Comparison of ENCODE assay signal across 16 cellular contexts in genomic region chr12:24487606-24488005, GRCh38.
"Had no signal": no experiment of that assay in that cellular context is flagged by ENCODE, and none has a peak within 500 bp of the region (broad histone marks: within the 10 kb centered on the region; RNA-seq: fewer than 3 reads in every experiment).

No MANE protein-coding gene starts in this region.

- DNase-seq: activated CD4-positive, alpha-beta T cell treated with anti-CD3 and anti-CD28 coated beads for 36 hours; activated CD8-positive, alpha-beta memory T cell treated with anti-CD3 and anti-CD28 coated beads, Interleukin-2, amount 50 U/mL, for 4 hours; activated CD8-positive, alpha-beta T cell treated with anti-CD3 and anti-CD28 coated beads for 36 hours; activated naive CD8-positive, alpha-beta T cell treated with anti-CD3 and anti-CD28 coated beads, Interleukin-2, amount 10 ng/mL, durations not matched to agents 7 days and 5 days; activated T-cell treated with anti-CD3 and anti-CD28 coated beads, Interleukin-2, amount 50 U/mL, for 72 hours; caudate nucleus; effector memory CD8-positive, alpha-beta T cell; hypothalamus; left cardiac atrium; lower lobe of right lung; naive thymus-derived CD4-positive, alpha-beta T cell; small intestine; trophoblast cell; WERI-Rb-1 had no signal

- H3K4me1 ChIP-seq: lower lobe of right lung had no signal

- H3K27ac ChIP-seq: lower lobe of right lung, WERI-Rb-1 had no signal

- H3K4me1 Mint-ChIP-seq: activated CD4-positive, alpha-beta T cell treated with anti-CD3 and anti-CD28 coated beads for 36 hours; activated naive CD8-positive, alpha-beta T cell treated with anti-CD3 and anti-CD28 coated beads, Interleukin-2, amount 10 ng/mL, durations not matched to agents 7 days and 5 days had no signal

- H3K36me3 ChIP-seq: lower lobe of right lung, WERI-Rb-1 had no signal

- H3K36me3 Mint-ChIP-seq: activated naive CD8-positive, alpha-beta T cell treated with anti-CD3 and anti-CD28 coated beads, Interleukin-2, amount 10 ng/mL, durations not matched to agents 7 days and 5 days; naive thymus-derived CD4-positive, alpha-beta T cell; stimulated activated memory B cell treated with anti-CD40 and anti-IgM and Interleukin-4, amounts not matched to agents 10 μg/mL and 1 μg/mL and 100 μg/mL, for 72 hours had no signal

- H3K4me3 ChIP-seq: lower lobe of right lung had no signal

- H3K9me3 Mint-ChIP-seq: activated CD8-positive, alpha-beta T cell treated with anti-CD3 and anti-CD28 coated beads for 36 hours; activated naive CD8-positive, alpha-beta T cell treated with anti-CD3 and anti-CD28 coated beads, Interleukin-2, amount 10 ng/mL, durations not matched to agents 7 days and 5 days; dendritic cell treated with granulocyte-macrophage colony-stimulating factor and Interleukin-4, amounts not matched to agents 40 ng/mL and 50 ng/mL, for 4 days; stimulated activated memory B cell treated with anti-CD40 and anti-IgM and Interleukin-4, amounts not matched to agents 10 μg/mL and 1 μg/mL and 100 μg/mL, for 72 hours had no signal

- H3K9me3 ChIP-seq: lower lobe of right lung had no signal

- H3K27ac Mint-ChIP-seq: activated CD4-positive, alpha-beta T cell treated with anti-CD3 and anti-CD28 coated beads for 36 hours; activated CD8-positive, alpha-beta T cell treated with anti-CD3 and anti-CD28 coated beads for 36 hours; activated naive CD8-positive, alpha-beta T cell treated with anti-CD3 and anti-CD28 coated beads, Interleukin-2, amount 10 ng/mL, durations not matched to agents 7 days and 5 days; activated T-cell treated with anti-CD3 and anti-CD28 coated beads, Interleukin-2, amount 50 U/mL, for 72 hours; dendritic cell treated with granulocyte-macrophage colony-stimulating factor and Interleukin-4, amounts not matched to agents 40 ng/mL and 50 ng/mL, for 4 days; effector memory CD8-positive, alpha-beta T cell; naive thymus-derived CD4-positive, alpha-beta T cell; stimulated activated memory B cell treated with anti-CD40 and anti-IgM and Interleukin-4, amounts not matched to agents 10 μg/mL and 1 μg/mL and 100 μg/mL, for 72 hours had no signal

- H3K4me3 Mint-ChIP-seq: activated CD4-positive, alpha-beta T cell treated with anti-CD3 and anti-CD28 coated beads for 36 hours; activated CD8-positive, alpha-beta T cell treated with anti-CD3 and anti-CD28 coated beads for 36 hours; activated naive CD8-positive, alpha-beta T cell treated with anti-CD3 and anti-CD28 coated beads, Interleukin-2, amount 10 ng/mL, durations not matched to agents 7 days and 5 days; activated T-cell treated with anti-CD3 and anti-CD28 coated beads, Interleukin-2, amount 50 U/mL, for 72 hours; dendritic cell treated with granulocyte-macrophage colony-stimulating factor and Interleukin-4, amounts not matched to agents 40 ng/mL and 50 ng/mL, for 4 days; effector memory CD8-positive, alpha-beta T cell; naive thymus-derived CD4-positive, alpha-beta T cell; stimulated activated memory B cell treated with anti-CD40 and anti-IgM and Interleukin-4, amounts not matched to agents 10 μg/mL and 1 μg/mL and 100 μg/mL, for 72 hours had no signal

- ATAC-seq: activated CD4-positive, alpha-beta T cell treated with anti-CD3 and anti-CD28 coated beads for 36 hours; activated CD8-positive, alpha-beta T cell treated with anti-CD3 and anti-CD28 coated beads for 36 hours; activated T-cell treated with anti-CD3 and anti-CD28 coated beads, Interleukin-2, amount 50 U/mL, for 72 hours; effector memory CD8-positive, alpha-beta T cell; left cardiac atrium; lower lobe of right lung; naive thymus-derived CD4-positive, alpha-beta T cell; stimulated activated memory B cell treated with anti-CD40 and anti-IgM and Interleukin-4, amounts not matched to agents 10 μg/mL and 1 μg/mL and 100 μg/mL, for 72 hours had no signal

- H3K27me3 Mint-ChIP-seq: activated CD4-positive, alpha-beta T cell treated with anti-CD3 and anti-CD28 coated beads for 36 hours; activated CD8-positive, alpha-beta T cell treated with anti-CD3 and anti-CD28 coated beads for 36 hours; activated naive CD8-positive, alpha-beta T cell treated with anti-CD3 and anti-CD28 coated beads, Interleukin-2, amount 10 ng/mL, durations not matched to agents 7 days and 5 days; dendritic cell treated with granulocyte-macrophage colony-stimulating factor and Interleukin-4, amounts not matched to agents 40 ng/mL and 50 ng/mL, for 4 days; effector memory CD8-positive, alpha-beta T cell; naive thymus-derived CD4-positive, alpha-beta T cell; stimulated activated memory B cell treated with anti-CD40 and anti-IgM and Interleukin-4, amounts not matched to agents 10 μg/mL and 1 μg/mL and 100 μg/mL, for 72 hours had no signal
